Comparison of ENCODE assay signal across 2 cellular contexts in the genomic region with DNA sequence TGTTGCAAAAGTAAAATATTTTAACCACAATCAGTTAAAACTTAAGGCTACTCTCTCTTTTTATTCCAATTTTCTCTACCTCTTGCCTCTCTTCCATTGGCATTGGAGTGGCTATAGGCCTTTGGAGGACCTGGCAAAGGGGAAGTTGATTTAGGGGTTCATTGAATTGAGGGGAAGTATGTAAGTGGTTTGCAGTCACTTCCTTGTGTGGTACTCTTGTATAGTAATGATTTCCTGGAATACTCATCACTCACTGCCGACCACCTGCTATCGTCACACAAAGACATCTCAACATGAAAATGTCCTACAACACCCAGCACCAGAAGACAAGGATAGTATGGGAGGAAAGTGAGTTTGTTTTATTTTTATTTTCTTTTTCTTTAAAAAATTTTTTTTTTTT.
TF ChIP-seq lines count a peak whose summit lies in the region.

No MANE protein-coding gene starts in this region.

TF ChIP-seq in SK-N-SH, 30 proteins besides CTCF, POLR2A, EP300 and RAD21 (continued from another document):
- TF ChIP-seq, protein P1, sequence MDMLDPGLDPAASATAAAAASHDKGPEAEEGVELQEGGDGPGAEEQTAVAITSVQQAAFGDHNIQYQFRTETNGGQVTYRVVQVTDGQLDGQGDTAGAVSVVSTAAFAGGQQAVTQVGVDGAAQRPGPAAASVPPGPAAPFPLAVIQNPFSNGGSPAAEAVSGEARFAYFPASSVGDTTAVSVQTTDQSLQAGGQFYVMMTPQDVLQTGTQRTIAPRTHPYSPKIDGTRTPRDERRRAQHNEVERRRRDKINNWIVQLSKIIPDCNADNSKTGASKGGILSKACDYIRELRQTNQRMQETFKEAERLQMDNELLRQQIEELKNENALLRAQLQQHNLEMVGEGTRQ (IDR thresholded peaks at IDR 0.05; ENCODE audit: borderline replicate concordance, low read depth, low read length): no peak
- TF ChIP-seq FOSL2 (IDR thresholded peaks at IDR 0.05; ENCODE audit: borderline replicate concordance, low read depth) (no peak), TEAD4 (IDR thresholded peaks at IDR 0.05; ENCODE audit: borderline replicate concordance, insufficient read depth) (no peak), TAF1 (IDR thresholded peaks at IDR 0.05; ENCODE audit: borderline replicate concordance, low read depth, low read length) (no peak), TCF12 (IDR thresholded peaks at IDR 0.05) (no peak), YY1 (IDR thresholded peaks at IDR 0.05; ENCODE audit: low read depth) (no peak), RCOR1 (IDR thresholded peaks at IDR 0.05; ENCODE audit: low read length) (no peak), RFX5 (IDR thresholded peaks at IDR 0.05; ENCODE audit: low read length) (no peak), JUND (IDR thresholded peaks at IDR 0.05) (no peak), FOXJ3 (CRISPR knock-in tag; IDR thresholded peaks at IDR 0.05) (no peak), NFIC (IDR thresholded peaks at IDR 0.05; ENCODE audit: borderline replicate concordance) (no peak)
- TF ChIP-seq, protein P2, sequence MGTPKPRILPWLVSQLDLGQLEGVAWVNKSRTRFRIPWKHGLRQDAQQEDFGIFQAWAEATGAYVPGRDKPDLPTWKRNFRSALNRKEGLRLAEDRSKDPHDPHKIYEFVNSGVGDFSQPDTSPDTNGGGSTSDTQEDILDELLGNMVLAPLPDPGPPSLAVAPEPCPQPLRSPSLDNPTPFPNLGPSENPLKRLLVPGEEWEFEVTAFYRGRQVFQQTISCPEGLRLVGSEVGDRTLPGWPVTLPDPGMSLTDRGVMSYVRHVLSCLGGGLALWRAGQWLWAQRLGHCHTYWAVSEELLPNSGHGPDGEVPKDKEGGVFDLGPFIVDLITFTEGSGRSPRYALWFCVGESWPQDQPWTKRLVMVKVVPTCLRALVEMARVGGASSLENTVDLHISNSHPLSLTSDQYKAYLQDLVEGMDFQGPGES (IDR thresholded peaks at IDR 0.05; ENCODE audit: low read depth, low read length): no peak
- TF ChIP-seq, protein P3, sequence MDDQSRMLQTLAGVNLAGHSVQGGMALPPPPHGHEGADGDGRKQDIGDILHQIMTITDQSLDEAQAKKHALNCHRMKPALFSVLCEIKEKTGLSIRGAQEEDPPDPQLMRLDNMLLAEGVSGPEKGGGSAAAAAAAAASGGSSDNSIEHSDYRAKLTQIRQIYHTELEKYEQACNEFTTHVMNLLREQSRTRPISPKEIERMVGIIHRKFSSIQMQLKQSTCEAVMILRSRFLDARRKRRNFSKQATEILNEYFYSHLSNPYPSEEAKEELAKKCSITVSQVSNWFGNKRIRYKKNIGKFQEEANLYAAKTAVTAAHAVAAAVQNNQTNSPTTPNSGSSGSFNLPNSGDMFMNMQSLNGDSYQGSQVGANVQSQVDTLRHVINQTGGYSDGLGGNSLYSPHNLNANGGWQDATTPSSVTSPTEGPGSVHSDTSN (IDR thresholded peaks at IDR 0.05): no peak
- TF ChIP-seq, protein P4, sequence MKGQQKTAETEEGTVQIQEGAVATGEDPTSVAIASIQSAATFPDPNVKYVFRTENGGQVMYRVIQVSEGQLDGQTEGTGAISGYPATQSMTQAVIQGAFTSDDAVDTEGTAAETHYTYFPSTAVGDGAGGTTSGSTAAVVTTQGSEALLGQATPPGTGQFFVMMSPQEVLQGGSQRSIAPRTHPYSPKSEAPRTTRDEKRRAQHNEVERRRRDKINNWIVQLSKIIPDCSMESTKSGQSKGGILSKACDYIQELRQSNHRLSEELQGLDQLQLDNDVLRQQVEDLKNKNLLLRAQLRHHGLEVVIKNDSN (IDR thresholded peaks at IDR 0.05; ENCODE audit: borderline replicate concordance, low read depth): no peak

TF ChIP-seq in SK-N-SH treated with all-trans-retinoic acid at 6 μM for 48 hours, 23 proteins besides CTCF, POLR2A, EP300 and RAD21 (continued from another document):
- TF ChIP-seq, protein P5, sequence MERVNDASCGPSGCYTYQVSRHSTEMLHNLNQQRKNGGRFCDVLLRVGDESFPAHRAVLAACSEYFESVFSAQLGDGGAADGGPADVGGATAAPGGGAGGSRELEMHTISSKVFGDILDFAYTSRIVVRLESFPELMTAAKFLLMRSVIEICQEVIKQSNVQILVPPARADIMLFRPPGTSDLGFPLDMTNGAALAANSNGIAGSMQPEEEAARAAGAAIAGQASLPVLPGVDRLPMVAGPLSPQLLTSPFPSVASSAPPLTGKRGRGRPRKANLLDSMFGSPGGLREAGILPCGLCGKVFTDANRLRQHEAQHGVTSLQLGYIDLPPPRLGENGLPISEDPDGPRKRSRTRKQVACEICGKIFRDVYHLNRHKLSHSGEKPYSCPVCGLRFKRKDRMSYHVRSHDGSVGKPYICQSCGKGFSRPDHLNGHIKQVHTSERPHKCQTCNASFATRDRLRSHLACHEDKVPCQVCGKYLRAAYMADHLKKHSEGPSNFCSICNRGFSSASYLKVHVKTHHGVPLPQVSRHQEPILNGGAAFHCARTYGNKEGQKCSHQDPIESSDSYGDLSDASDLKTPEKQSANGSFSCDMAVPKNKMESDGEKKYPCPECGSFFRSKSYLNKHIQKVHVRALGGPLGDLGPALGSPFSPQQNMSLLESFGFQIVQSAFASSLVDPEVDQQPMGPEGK (CRISPR knock-in tag; IDR thresholded peaks at IDR 0.05; ENCODE audit: borderline replicate concordance): no peak
- TF ChIP-seq, protein P6, sequence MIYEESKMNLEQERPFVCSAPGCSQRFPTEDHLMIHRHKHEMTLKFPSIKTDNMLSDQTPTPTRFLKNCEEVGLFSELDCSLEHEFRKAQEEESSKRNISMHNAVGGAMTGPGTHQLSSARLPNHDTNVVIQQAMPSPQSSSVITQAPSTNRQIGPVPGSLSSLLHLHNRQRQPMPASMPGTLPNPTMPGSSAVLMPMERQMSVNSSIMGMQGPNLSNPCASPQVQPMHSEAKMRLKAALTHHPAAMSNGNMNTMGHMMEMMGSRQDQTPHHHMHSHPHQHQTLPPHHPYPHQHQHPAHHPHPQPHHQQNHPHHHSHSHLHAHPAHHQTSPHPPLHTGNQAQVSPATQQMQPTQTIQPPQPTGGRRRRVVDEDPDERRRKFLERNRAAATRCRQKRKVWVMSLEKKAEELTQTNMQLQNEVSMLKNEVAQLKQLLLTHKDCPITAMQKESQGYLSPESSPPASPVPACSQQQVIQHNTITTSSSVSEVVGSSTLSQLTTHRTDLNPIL (CRISPR knock-in tag; IDR thresholded peaks at IDR 0.05; ENCODE audit: low read depth): no peak
- TF ChIP-seq ZFP30 (CRISPR knock-in tag; IDR thresholded peaks at IDR 0.05) (no peak), OSR1 (CRISPR knock-in tag; IDR thresholded peaks at IDR 0.05) (no peak), TCF4 (CRISPR knock-in tag; IDR thresholded peaks at IDR 0.05; ENCODE audit: borderline replicate concordance) (no peak), ZC3H10 (CRISPR knock-in tag; IDR thresholded peaks at IDR 0.05) (no peak), ZNF70 (CRISPR knock-in tag; IDR thresholded peaks at IDR 0.05) (no peak), CSDC2 (CRISPR knock-in tag; IDR thresholded peaks at IDR 0.05) (no peak), BACH2 (CRISPR knock-in tag; IDR thresholded peaks at IDR 0.05; ENCODE audit: borderline replicate concordance) (no peak), ISL1 (CRISPR knock-in tag; IDR thresholded peaks at IDR 0.05) (no peak), ZNF565 (CRISPR knock-in tag; conservative IDR thresholded peaks at IDR 0.05; ENCODE audit: low read depth) (no peak), GLIS3 (CRISPR knock-in tag; IDR thresholded peaks at IDR 0.05) (no peak), ESRRG (CRISPR knock-in tag; IDR thresholded peaks at IDR 0.05) (no peak), ARNTL (CRISPR knock-in tag; IDR thresholded peaks at IDR 0.05; ENCODE audit: borderline replicate concordance, low read depth) (no peak)
- TF ChIP-seq, protein P7, sequence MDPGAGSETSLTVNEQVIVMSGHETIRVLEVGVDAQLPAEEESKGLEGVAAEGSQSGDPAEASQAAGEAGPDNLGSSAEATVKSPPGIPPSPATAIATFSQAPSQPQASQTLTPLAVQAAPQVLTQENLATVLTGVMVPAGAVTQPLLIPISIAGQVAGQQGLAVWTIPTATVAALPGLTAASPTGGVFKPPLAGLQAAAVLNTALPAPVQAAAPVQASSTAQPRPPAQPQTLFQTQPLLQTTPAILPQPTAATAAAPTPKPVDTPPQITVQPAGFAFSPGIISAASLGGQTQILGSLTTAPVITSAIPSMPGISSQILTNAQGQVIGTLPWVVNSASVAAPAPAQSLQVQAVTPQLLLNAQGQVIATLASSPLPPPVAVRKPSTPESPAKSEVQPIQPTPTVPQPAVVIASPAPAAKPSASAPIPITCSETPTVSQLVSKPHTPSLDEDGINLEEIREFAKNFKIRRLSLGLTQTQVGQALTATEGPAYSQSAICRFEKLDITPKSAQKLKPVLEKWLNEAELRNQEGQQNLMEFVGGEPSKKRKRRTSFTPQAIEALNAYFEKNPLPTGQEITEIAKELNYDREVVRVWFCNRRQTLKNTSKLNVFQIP (CRISPR knock-in tag; IDR thresholded peaks at IDR 0.05; ENCODE audit: borderline replicate concordance, low read depth): no peak
- TF ChIP-seq, protein P8, sequence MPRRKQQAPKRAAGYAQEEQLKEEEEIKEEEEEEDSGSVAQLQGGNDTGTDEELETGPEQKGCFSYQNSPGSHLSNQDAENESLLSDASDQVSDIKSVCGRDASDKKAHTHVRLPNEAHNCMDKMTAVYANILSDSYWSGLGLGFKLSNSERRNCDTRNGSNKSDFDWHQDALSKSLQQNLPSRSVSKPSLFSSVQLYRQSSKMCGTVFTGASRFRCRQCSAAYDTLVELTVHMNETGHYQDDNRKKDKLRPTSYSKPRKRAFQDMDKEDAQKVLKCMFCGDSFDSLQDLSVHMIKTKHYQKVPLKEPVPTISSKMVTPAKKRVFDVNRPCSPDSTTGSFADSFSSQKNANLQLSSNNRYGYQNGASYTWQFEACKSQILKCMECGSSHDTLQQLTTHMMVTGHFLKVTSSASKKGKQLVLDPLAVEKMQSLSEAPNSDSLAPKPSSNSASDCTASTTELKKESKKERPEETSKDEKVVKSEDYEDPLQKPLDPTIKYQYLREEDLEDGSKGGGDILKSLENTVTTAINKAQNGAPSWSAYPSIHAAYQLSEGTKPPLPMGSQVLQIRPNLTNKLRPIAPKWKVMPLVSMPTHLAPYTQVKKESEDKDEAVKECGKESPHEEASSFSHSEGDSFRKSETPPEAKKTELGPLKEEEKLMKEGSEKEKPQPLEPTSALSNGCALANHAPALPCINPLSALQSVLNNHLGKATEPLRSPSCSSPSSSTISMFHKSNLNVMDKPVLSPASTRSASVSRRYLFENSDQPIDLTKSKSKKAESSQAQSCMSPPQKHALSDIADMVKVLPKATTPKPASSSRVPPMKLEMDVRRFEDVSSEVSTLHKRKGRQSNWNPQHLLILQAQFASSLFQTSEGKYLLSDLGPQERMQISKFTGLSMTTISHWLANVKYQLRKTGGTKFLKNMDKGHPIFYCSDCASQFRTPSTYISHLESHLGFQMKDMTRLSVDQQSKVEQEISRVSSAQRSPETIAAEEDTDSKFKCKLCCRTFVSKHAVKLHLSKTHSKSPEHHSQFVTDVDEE (CRISPR knock-in tag; IDR thresholded peaks at IDR 0.05): no peak
